In genomic region chr1:205068457-205069035, GRCh38 we compare ENCODE assay signal across 18 cellular contexts. TPM values are rescaled to one million over a fixed set of nuclear protein-coding genes. Genes with fewer than 3 reads are reported as not detected.
DNase-seq lines count a peak whose midpoint lies in the region; ATAC-seq, FAIRE-seq and TF ChIP-seq lines count a peak whose summit lies in the region.
"Had no signal": no experiment of that assay in that cellular context is flagged by ENCODE, and none has a peak within 500 bp of the region (broad histone marks: within the 10 kb centered on the region; RNA-seq: fewer than 3 reads in every experiment).

No MANE protein-coding gene starts in this region.

- CTCF ChIA-PET in K562 (lab: Yijun Ruan, JAX; ENCODE audit: low intra/inter-chr PET ratio) = no interaction called here

- no peak for TF ChIP-seq RAD21 in K562 (CRISPR knock-in tag; conservative IDR thresholded peaks at IDR 0.05 in 1 of 2, IDR thresholded peaks at IDR 0.05 in 1 of 2)

- DNase-seq in GM04504 (ENCODE audit: low read depth) (peak; percentile 20), K562 (ENCODE audit: extremely low read depth in 1 of 4, low spot score in 3 of 4) (no peak), fibroblast of pulmonary artery (ENCODE audit: low read depth) (peak; percentile 61), substantia nigra (lab: John Stamatoyannopoulos, UW) (no peak), tibial artery (no peak)
- no peak for DNase-seq in stimulated activated naive CD4-positive, alpha-beta T cell treated with Interleukin-2 at 50 U/mL for 16 hours (lab: John Stamatoyannopoulos, UW)
- DNase-seq in activated CD4-positive, CD25-positive, alpha-beta regulatory T cell treated with anti-CD3 and anti-CD28 coated beads, Interleukin-2, amount 50 U/mL, for 72 hours = no peak
- DNase-seq: COR-L47; GOT3; KBM-7; NCI-H1436 treated with DMSO at 0.1 percent for 48 hours; NCI-H2081 treated with DMSO at 0.1 percent for 48 hours; NCI-H2227 treated with DMSO at 0.1 percent for 48 hours; NCI-H526; NK-92 treated with Interleukin-12 subunit alpha and Interleukin-12 subunit beta, amount 100 ng/mL, for 24 hours had no signal

- H3K79me2 ChIP-seq in K562 (ENCODE audit: control insufficient read depth, insufficient read depth, low read length) = no peaks in the 10 kb centered on the region

- intact Hi-C loops in K562 (cut with micrococcal nuclease) = loop anchor here (10.0 kb wide), 1 partner anchor 264 kb away; no protein-coding TSS in a partner anchor
- intact Hi-C loops in tibial artery (cut with DNase I; ENCODE audit: low total_unique reads) = no loop called here

- no peak for TF ChIP-seq POLR2A in K562 (conservative IDR thresholded peaks at IDR 0.05)

- H3K27me3 ChIP-seq in K562 (ENCODE audit: control insufficient read depth in 2 of 2, insufficient read depth in 2 of 2, low read length in 2 of 2) (peaks cover 59 to 90% of the 10 kb centered on the region in 2 experiments), tibial artery (no peaks in the 10 kb centered on the region)

- no peaks in the 10 kb centered on the region for H3K36me3 ChIP-seq in K562 (ENCODE audit: control insufficient read depth, insufficient read depth, low read length)
- H3K36me3 ChIP-seq in tibial artery = no peaks in the 10 kb centered on the region

- no peaks in the 10 kb centered on the region for H3K9me1 ChIP-seq in K562 (ENCODE audit: control insufficient read depth, insufficient read depth, low read length)

- H3K4me1 ChIP-seq in K562 (replicated peaks in 1 of 2; ENCODE audit: control insufficient read depth in 2 of 2, insufficient read depth in 2 of 2, low read length in 2 of 2) = peaks cover 0 to 24% of the 10 kb centered on the region in 2 experiments; a peak in 3 of 5 replicates
- H3K4me1 ChIP-seq in tibial artery = no peaks in the 10 kb centered on the region

- no peak overlapping the region for H3K9ac ChIP-seq in K562 (ENCODE audit: insufficient read depth in 1 of 2, low read depth in 2 of 2, low read length in 2 of 2)

- peaks cover 7% of the 10 kb centered on the region; the same call in 1 of the 2 replicates for H4K20me1 ChIP-seq in K562 (replicated peaks; ENCODE audit: control insufficient read depth, insufficient read depth, low read length)

- no TSS peak for BruUV-seq in K562 (replicated peaks; lab: Mats Ljungman, UMichigan)

- TF ChIP-seq CTCF in K562 (IDR thresholded peaks at IDR 0.05 in 2 of 3, conservative IDR thresholded peaks at IDR 0.05 in 1 of 3; ENCODE audit: insufficient read depth in 2 of 3, low read depth in 1 of 3, low read length in 3 of 3) = no peak
- no peak for TF ChIP-seq CTCF in fibroblast of pulmonary artery (IDR thresholded peaks at IDR 0.05; ENCODE audit: low read length, missing control alignments)
- TF ChIP-seq CTCF in tibial artery (IDR thresholded peaks at IDR 0.05) = no peak

- in situ Hi-C loops in K562 (cut with MboI) = no loop called here

- H2AFZ ChIP-seq in K562 (ENCODE audit: low read depth, low read length) = no peak overlapping the region

- H3K27ac ChIP-seq in K562 (ENCODE audit: extremely low read depth, low read depth, low read length) = no peak overlapping the region
- peak overlapping the region; percentile 55 for H3K27ac ChIP-seq in substantia nigra (ENCODE audit: low read depth, low read length, poor library complexity, severe bottlenecking)
- no peak overlapping the region for H3K27ac ChIP-seq in tibial artery

- peak; percentile 48 for FAIRE-seq in K562 (lab: Jason Lieb, UNC)
- FAIRE-seq: GM12878, HTR-8/SVneo had no signal

- no peak for TF ChIP-seq EP300 in K562 (IDR thresholded peaks at IDR 0.05; ENCODE audit: low read length)

- no peak overlapping the region for H3K4me3 ChIP-seq in K562
- no peak overlapping the region for H3K4me3 ChIP-seq in fibroblast of pulmonary artery (replicated peaks; ENCODE audit: low read depth, low read length)
- no peak overlapping the region for H3K4me3 ChIP-seq in tibial artery
- H3K4me3 ChIP-seq: GM12878 had no signal

- H3K9me3 ChIP-seq in K562 (replicated peaks; ENCODE audit: control insufficient read depth, insufficient read depth, low read depth, low read length) (no peaks in the 10 kb centered on the region), tibial artery (no peaks in the 10 kb centered on the region)

- ATAC-seq in K562 = no peak
- ATAC-seq: GM12878 had no signal

- no peak overlapping the region for H3K4me2 ChIP-seq in K562 (ENCODE audit: insufficient read depth, low read length)

- WGBS in K562 (ENCODE audit: insufficient coverage, low coverage, missing lambda C conversion rate) = 5% methylated on average over 2 of the region's 2 CpGs

- POLR2A ChIA-PET in K562 (lab: Yijun Ruan, JAX) = interaction anchor here (0.6 to 1.7 kb wide), 4 partner anchors 8 to 1638 kb away, joined by 3 to 4 read pairs (median 3); no protein-coding TSS in a partner anchor

TF ChIP-seq in K562, 482 proteins besides CTCF, POLR2A, EP300 and RAD21 (continues in another document):
- TF ChIP-seq TCFL5 (CRISPR knock-in tag; conservative IDR thresholded peaks at IDR 0.05) (no peak), FOXO4 (CRISPR knock-in tag; IDR thresholded peaks at IDR 0.05) (no peak), ZFP36 (IDR thresholded peaks at IDR 0.05; ENCODE audit: low read depth, low read length, partially characterized antibody) (peak; percentile 53), ZNF146 (CRISPR knock-in tag; IDR thresholded peaks at IDR 0.05; ENCODE audit: unreplicated experiment) (no peak)

RNA-seq across cellular contexts. Expression of gene TMEM81, which starts 15.7 kb away (rescaled TPM):
- total RNA-seq in K562 (2011; cell fraction: chromatin; rRNA removed; ENCODE audit: low replicate concordance) = 16.9 and 23.6 TPM in 2 replicates
- total RNA-seq in K562 (2011; cell fraction: nucleolus; rRNA removed) = 11.1 and 12.3 TPM in 2 replicates
- 12.7 and 14.0 TPM in 2 replicates for total RNA-seq in K562 (2011; cell fraction: nucleoplasm; rRNA removed)
- total RNA-seq in K562 (2014; rRNA removed) = 3.2 and 3.6 TPM in 2 replicates
- 5.4 and 5.7 TPM in 2 replicates for total RNA-seq in K562 (2014; rRNA removed; fragmentation: Illumina TruSeq; extraction: Trizol)
- total RNA-seq in K562 (2015; rRNA removed; fragmentation: Illumina TruSeq; extraction: Trizol) = 3.8 and 4.0 TPM in 2 replicates
- 5.0 and 5.2 TPM in 2 replicates for total RNA-seq in K562 (2021)
- 6.1 and 6.5 TPM in 2 replicates for polyA plus RNA-seq in K562 (2011; rRNA removed)
- 1.8 and 4.7 TPM in 2 replicates for polyA plus RNA-seq in K562 (2011; cell fraction: cytosol; rRNA removed)
- 3.1 and 4.5 TPM in 2 replicates for polyA plus RNA-seq in K562 (2011; cell fraction: nucleus; rRNA removed)
- polyA plus RNA-seq in K562 (2012) = 3.6 and 5.1 TPM in 2 replicates
- polyA plus RNA-seq in K562 (2014; fragmentation: Illumina TruSeq; extraction: Trizol) = 4.4 and 4.5 TPM in 2 replicates
- polyA plus RNA-seq in K562 (2014; fragmentation: Nextera tagmentation; extraction: Ambion mirVana) = 1 to 10 TPM; 3.6 to 4.2 TPM
- 4.9 and 5.9 TPM in 2 replicates for polyA plus RNA-seq in K562 (2014; rRNA removed)
- polyA minus RNA-seq in K562 (2011; rRNA and poly(A)+ RNA removed) = 14.6 and 18.9 TPM in 2 replicates
- polyA minus RNA-seq in K562 (2011; cell fraction: cytosol; rRNA and poly(A)+ RNA removed) = 2.4 and 3.3 TPM in 2 replicates
- polyA minus RNA-seq in K562 (2011; cell fraction: nucleus; rRNA and poly(A)+ RNA removed) = 3.1 and 5.9 TPM in 2 replicates

RNA-seq across cellular contexts. Expression of gene CNTN2, which starts 25.5 kb away (rescaled TPM):
- total RNA-seq in K562 (2011; cell fraction: chromatin; rRNA removed; ENCODE audit: low replicate concordance) = not detected in 2 replicates
- total RNA-seq in K562 (2011; cell fraction: nucleolus; rRNA removed) = not detected in 2 replicates
- not detected in 2 replicates for total RNA-seq in K562 (2011; cell fraction: nucleoplasm; rRNA removed)
- not detected in 2 replicates for total RNA-seq in K562 (2014; rRNA removed)
- total RNA-seq in K562 (2014; rRNA removed; fragmentation: Illumina TruSeq; extraction: Trizol) = not detected in 2 replicates
- total RNA-seq in K562 (2015; rRNA removed; fragmentation: Illumina TruSeq; extraction: Trizol) = not detected in 2 replicates
- total RNA-seq in K562 (2021) = not detected in 2 replicates
- polyA plus RNA-seq in K562 (2011; rRNA removed) = not detected in 2 replicates
- polyA plus RNA-seq in K562 (2011; cell fraction: cytosol; rRNA removed) = not detected in 2 replicates
- not detected in 2 replicates for polyA plus RNA-seq in K562 (2011; cell fraction: nucleus; rRNA removed)
- polyA plus RNA-seq in K562 (2012) = 0.06 and 0.17 TPM in 2 replicates
- polyA plus RNA-seq in K562 (2014; fragmentation: Illumina TruSeq; extraction: Trizol) = not detected in 2 replicates
- not detected for polyA plus RNA-seq in K562 (2014; fragmentation: Nextera tagmentation; extraction: Ambion mirVana)
- polyA plus RNA-seq in K562 (2014; rRNA removed) = not detected in 2 replicates
- not detected in 2 replicates for polyA minus RNA-seq in K562 (2011; rRNA and poly(A)+ RNA removed)
- polyA minus RNA-seq in K562 (2011; cell fraction: cytosol; rRNA and poly(A)+ RNA removed) = not detected in 2 replicates
- polyA minus RNA-seq in K562 (2011; cell fraction: nucleus; rRNA and poly(A)+ RNA removed) = not detected in 2 replicates
- total RNA-seq: GM12878 had no signal
- polyA plus RNA-seq: CD14-positive monocyte had no signal

RNA-seq across cellular contexts. Expression of gene RBBP5, which starts 53.2 kb away (rescaled TPM):
- 19.0 and 34.7 TPM in 2 replicates for total RNA-seq in K562 (2011; cell fraction: chromatin; rRNA removed; ENCODE audit: low replicate concordance)
- 11.5 and 13.0 TPM in 2 replicates for total RNA-seq in K562 (2011; cell fraction: nucleolus; rRNA removed)
- 18.9 and 25.9 TPM in 2 replicates for total RNA-seq in K562 (2011; cell fraction: nucleoplasm; rRNA removed)
- total RNA-seq in K562 (2014; rRNA removed) (23.1 and 23.5 TPM in 2 replicates), K562 (2014; rRNA removed; fragmentation: Illumina TruSeq; extraction: Trizol) (37.4 and 38.7 TPM in 2 replicates), K562 (2015; rRNA removed; fragmentation: Illumina TruSeq; extraction: Trizol) (31.1 and 34.9 TPM in 2 replicates), K562 (2021) (24.7 and 25.4 TPM in 2 replicates)
- polyA plus RNA-seq in K562 (2011; rRNA removed) (21.3 and 29.1 TPM in 2 replicates), K562 (2014; fragmentation: Illumina TruSeq; extraction: Trizol) (26.1 and 31.9 TPM in 2 replicates), K562 (2014; fragmentation: Nextera tagmentation; extraction: Ambion mirVana) (10 to 100 TPM; 20.0 to 28.4 TPM), K562 (2014; rRNA removed) (17.2 and 20.7 TPM in 2 replicates)
- polyA plus RNA-seq in K562 (2011; cell fraction: cytosol; rRNA removed) = 7.5 and 16.4 TPM in 2 replicates
- 4.6 and 5.7 TPM in 2 replicates for polyA plus RNA-seq in K562 (2011; cell fraction: nucleus; rRNA removed)
- polyA plus RNA-seq in K562 (2012) = 17.8 and 19.5 TPM in 2 replicates
- polyA minus RNA-seq in K562 (2011; rRNA and poly(A)+ RNA removed) = 50.4 and 73.6 TPM in 2 replicates
- 17.9 and 25.6 TPM in 2 replicates for polyA minus RNA-seq in K562 (2011; cell fraction: cytosol; rRNA and poly(A)+ RNA removed)
- polyA minus RNA-seq in K562 (2011; cell fraction: nucleus; rRNA and poly(A)+ RNA removed) = 6.1 and 10.8 TPM in 2 replicates

Comparison
In these comparisons a context has a peak if more than half of its experiments do, and no peak if none do; other contexts are left out.
1. DNase-seq: peak in GM04504 (single experiment) and fibroblast of pulmonary artery (single experiment); none in K562 (0 of 4), substantia nigra (0 of 49), tibial artery (0 of 2), stimulated activated naive CD4-positive, alpha-beta T cell treated with Interleukin-2 at 50 U/mL for 16 hours (single experiment) and activated CD4-positive, CD25-positive, alpha-beta regulatory T cell treated with anti-CD3 and anti-CD28 coated beads, Interleukin-2, amount 50 U/mL, for 72 hours (single experiment).